1 cellular context compared by ENCODE assay signal in genomic region chr6:139530551-139530950, GRCh38.
A peak's percentile ranks its signal among the peaks of the same experiment; 100 is the strongest.
TF ChIP-seq lines count a peak whose summit lies in the region.

No MANE protein-coding gene starts in this region.

TF ChIP-seq in HepG2, 621 proteins besides CTCF, POLR2A, EP300 and RAD21 (continued from another document):
- TF ChIP-seq, protein P1, sequence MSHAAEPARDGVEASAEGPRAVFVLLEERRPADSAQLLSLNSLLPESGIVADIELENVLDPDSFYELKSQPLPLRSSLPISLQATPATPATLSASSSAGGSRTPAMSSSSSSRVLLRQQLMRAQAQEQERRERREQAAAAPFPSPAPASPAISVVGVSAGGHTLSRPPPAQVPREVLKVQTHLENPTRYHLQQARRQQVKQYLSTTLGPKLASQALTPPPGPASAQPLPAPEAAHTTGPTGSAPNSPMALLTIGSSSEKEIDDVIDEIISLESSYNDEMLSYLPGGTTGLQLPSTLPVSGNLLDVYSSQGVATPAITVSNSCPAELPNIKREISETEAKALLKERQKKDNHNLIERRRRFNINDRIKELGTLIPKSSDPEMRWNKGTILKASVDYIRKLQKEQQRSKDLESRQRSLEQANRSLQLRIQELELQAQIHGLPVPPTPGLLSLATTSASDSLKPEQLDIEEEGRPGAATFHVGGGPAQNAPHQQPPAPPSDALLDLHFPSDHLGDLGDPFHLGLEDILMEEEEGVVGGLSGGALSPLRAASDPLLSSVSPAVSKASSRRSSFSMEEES (CRISPR knock-in tag; IDR thresholded peaks at IDR 0.05) = no peak
- TF ChIP-seq ZNF10 (CRISPR knock-in tag; IDR thresholded peaks at IDR 0.05; ENCODE audit: borderline replicate concordance, low read depth) (no peak), TIGD3 (CRISPR knock-in tag; IDR thresholded peaks at IDR 0.05; ENCODE audit: borderline replicate concordance) (no peak), SRY (CRISPR knock-in tag; IDR thresholded peaks at IDR 0.05) (no peak), HNF4G (IDR thresholded peaks at IDR 0.05; ENCODE audit: borderline replicate concordance, low read depth, low read length) (0 out of 2 replicates have a peak, but pooled peaks have one; percentile 20), HNF4G (CRISPR knock-in tag; IDR thresholded peaks at IDR 0.05; ENCODE audit: borderline replicate concordance, low read depth) (no peak), ZNF431 (CRISPR knock-in tag; IDR thresholded peaks at IDR 0.05; ENCODE audit: borderline replicate concordance, low read depth) (no peak)
TF ChIP-seq in HepG2: peak in this region for 3.
